16 cellular contexts compared by ENCODE assay signal in the genomic region with DNA sequence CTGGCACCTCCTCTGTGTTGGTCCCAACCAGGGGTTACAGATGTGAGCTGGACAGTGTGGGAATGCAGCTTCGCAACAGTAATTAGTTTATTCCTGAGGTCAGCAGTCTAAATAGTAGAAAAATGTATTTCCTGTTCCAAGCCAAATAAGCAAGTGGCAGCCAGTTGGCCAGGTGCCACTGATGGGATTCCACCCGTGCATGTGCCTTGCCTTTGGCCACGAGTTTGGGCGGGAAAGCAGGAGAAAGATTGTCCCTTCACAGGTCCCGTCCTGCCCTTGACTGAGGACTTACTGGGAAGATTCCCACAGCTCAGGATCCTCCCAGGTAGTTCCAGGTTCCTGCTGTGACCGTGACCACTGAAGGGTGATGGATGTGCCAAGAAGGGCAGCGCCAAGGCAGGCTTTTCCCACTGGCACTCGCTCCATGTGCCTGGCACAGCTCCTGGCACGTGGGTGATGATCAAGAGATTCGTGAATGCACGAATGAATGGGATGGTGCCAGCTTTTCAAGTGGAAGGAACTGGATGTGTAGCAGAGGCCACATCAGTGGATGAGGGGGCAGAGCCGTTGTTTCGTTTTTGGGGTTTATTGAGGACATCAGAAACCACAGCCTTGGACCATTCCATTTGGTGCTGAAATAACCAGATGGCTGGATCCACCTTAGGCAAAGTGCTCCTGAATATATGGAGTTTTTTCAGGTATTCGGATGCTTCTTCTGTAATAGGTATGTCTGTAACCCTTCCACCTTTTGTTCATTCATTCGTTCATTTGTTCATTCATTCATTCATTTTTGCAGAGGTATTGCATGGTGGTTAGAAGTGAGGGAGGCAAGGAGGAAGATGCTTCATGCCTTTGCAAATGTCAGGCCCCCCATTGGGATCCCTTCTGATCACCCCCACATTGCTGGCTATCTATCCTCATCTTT.
DNase-seq lines count a peak whose midpoint lies in the region; ATAC-seq, FAIRE-seq and TF ChIP-seq lines count a peak whose summit lies in the region.
"Had no signal": no experiment of that assay in that cellular context is flagged by ENCODE, and none has a peak within 500 bp of the region (broad histone marks: within the 10 kb centered on the region; RNA-seq: fewer than 3 reads in every experiment).

No MANE protein-coding gene starts in this region.

- no peak overlapping the region for H4K8ac ChIP-seq in trophoblast cell (ENCODE audit: low read depth, low read length)

- H2BK120ac ChIP-seq in trophoblast cell (ENCODE audit: insufficient read depth, low read length, poor library complexity) = no peak overlapping the region

- TF ChIP-seq CTCF in bronchial epithelial cell (IDR thresholded peaks at IDR 0.05; ENCODE audit: insufficient read depth, low read length, severe bottlenecking) (no peak), neural progenitor cell (IDR thresholded peaks at IDR 0.05) (no peak)

- H3K4me2 ChIP-seq in neural progenitor cell (no peak overlapping the region), trophoblast cell (ENCODE audit: low read length) (no peak overlapping the region)

- no peak overlapping the region for H2BK5ac ChIP-seq in trophoblast cell (ENCODE audit: low read depth, low read length, poor library complexity)

- no peak overlapping the region for H3K4ac ChIP-seq in trophoblast cell (ENCODE audit: low read depth, low read length)

- H3K27ac ChIP-seq in neural progenitor cell = no peak overlapping the region
- H3K27ac ChIP-seq in trophoblast cell (ENCODE audit: low read depth, low read length) = no peak overlapping the region
- H3K27ac ChIP-seq: heart right ventricle had no signal

- H3K23ac ChIP-seq in trophoblast cell (ENCODE audit: low read length) = no peak overlapping the region

- H3K36me3 Mint-ChIP-seq in neural progenitor cell = no peaks in the 10 kb centered on the region
- H3K36me3 Mint-ChIP-seq: activated naive CD4-positive, alpha-beta T cell treated with anti-CD3 and anti-CD28 coated beads, Interleukin-2, amount 50 U/mL, for 24 hours; WTC11 had no signal

- no peak overlapping the region for H4K12ac ChIP-seq in trophoblast cell (ENCODE audit: low read depth, low read length)

- H3K79me1 ChIP-seq in trophoblast cell (ENCODE audit: low read length) = peaks cover 4% of the 10 kb centered on the region

- DNase-seq in Caki2 (ENCODE audit: low read depth) = peak; percentile 7
- peak; percentile 91 for DNase-seq in MG63
- no peak for DNase-seq in bronchial epithelial cell (ENCODE audit: low read depth)
- no peak for DNase-seq in neural progenitor cell (ENCODE audit: low spot score)
- DNase-seq in trophoblast cell = no peak
- no peak for DNase-seq in HEK293T (ENCODE audit: extremely low spot score)
- DNase-seq in effector CD4-positive, alpha-beta T cell = no peak
- DNase-seq: heart right ventricle, NCI-H1436, NCI-H510A, PC-3, SW 1271 had no signal

- H3K18ac ChIP-seq in trophoblast cell (ENCODE audit: low read length) = no peak overlapping the region

- H4K91ac ChIP-seq in trophoblast cell (ENCODE audit: low read depth, low read length) = no peak overlapping the region

- H3K4me3 Mint-ChIP-seq in neural progenitor cell = peak overlapping the region; percentile 61
- H3K4me3 Mint-ChIP-seq: activated naive CD4-positive, alpha-beta T cell treated with anti-CD3 and anti-CD28 coated beads, Interleukin-2, amount 50 U/mL, for 24 hours; WTC11 had no signal

- POLR2A ChIA-PET in HEK293T (lab: Yijun Ruan, JAX) = no interaction called here

- no peak overlapping the region for H3K14ac ChIP-seq in trophoblast cell (ENCODE audit: low read length)

- H3K4me1 Mint-ChIP-seq in neural progenitor cell = peaks cover 44% of the 10 kb centered on the region
- H3K4me1 Mint-ChIP-seq: activated naive CD4-positive, alpha-beta T cell treated with anti-CD3 and anti-CD28 coated beads, Interleukin-2, amount 50 U/mL, for 24 hours had no signal

- H3K27me3 Mint-ChIP-seq in neural progenitor cell (ENCODE audit: insufficient read depth, low read depth) = peaks cover 31% of the 10 kb centered on the region

- H3K27ac Mint-ChIP-seq in neural progenitor cell = no peak overlapping the region
- H3K27ac Mint-ChIP-seq: activated naive CD4-positive, alpha-beta T cell treated with anti-CD3 and anti-CD28 coated beads, Interleukin-2, amount 50 U/mL, for 24 hours; WTC11 had no signal

- H3K36me3 ChIP-seq in MG63 (no peaks in the 10 kb centered on the region), bronchial epithelial cell (ENCODE audit: control insufficient read depth, insufficient read depth, low read length) (no peaks in the 10 kb centered on the region), neural progenitor cell (no peaks in the 10 kb centered on the region), trophoblast cell (ENCODE audit: control insufficient read depth in 1 of 2, insufficient read depth in 2 of 2, low read length in 2 of 2) (no peaks in the 10 kb centered on the region)
- H3K36me3 ChIP-seq: heart right ventricle had no signal

- H3F3A ChIP-seq in neural progenitor cell (ENCODE audit: low read depth) = peaks cover 15% of the 10 kb centered on the region

- CTCF ChIA-PET in HEK293T (lab: Yijun Ruan, JAX) = no interaction called here

- peak; percentile 13 for FAIRE-seq in bronchial epithelial cell (lab: Jason Lieb, UNC)
- FAIRE-seq: GM12891 had no signal

- peaks cover 6% of the 10 kb centered on the region for H3K9me3 Mint-ChIP-seq in neural progenitor cell
- H3K9me3 Mint-ChIP-seq: activated naive CD4-positive, alpha-beta T cell treated with anti-CD3 and anti-CD28 coated beads, Interleukin-2, amount 50 U/mL, for 24 hours; WTC11 had no signal

- no peak overlapping the region for H2AK5ac ChIP-seq in trophoblast cell (ENCODE audit: low read length)

- H3K9me3 ChIP-seq in MG63 (no peaks in the 10 kb centered on the region), neural progenitor cell (ENCODE audit: low read depth) (no peaks in the 10 kb centered on the region), trophoblast cell (ENCODE audit: insufficient read depth, low read depth, low read length) (no peaks in the 10 kb centered on the region)

- peaks cover 14% of the 10 kb centered on the region for H3K27me3 ChIP-seq in MG63
- peaks cover 20% of the 10 kb centered on the region for H3K27me3 ChIP-seq in bronchial epithelial cell (ENCODE audit: control insufficient read depth, insufficient read depth, low read length)
- H3K27me3 ChIP-seq in neural progenitor cell = peaks cover 99% of the 10 kb centered on the region
- H3K27me3 ChIP-seq in trophoblast cell (ENCODE audit: insufficient read depth, low read length) = no peaks in the 10 kb centered on the region

- in situ Hi-C loops in Caki2 (cut with HindIII; ENCODE audit: low pct_unique_long_range_greater_than_20kb, low sequenced_read_pairs) = no loop called here

- ATAC-seq in GM19395 (IDR thresholded peaks at IDR 0.05; ENCODE audit: unreplicated experiment) = no peak
- ATAC-seq: heart right ventricle, PC-3, WTC11 had no signal

- H4K20me1 ChIP-seq in neural progenitor cell (ENCODE audit: low read depth) = peaks cover 68% of the 10 kb centered on the region

- H2AFZ ChIP-seq in neural progenitor cell (replicated peaks) (no peak overlapping the region), trophoblast cell (ENCODE audit: insufficient read depth, low read length, poor library complexity) (no peak overlapping the region)

- WGBS in trophoblast cell (ENCODE audit: extremely low coverage, insufficient coverage, insufficient read length) = no CpG with 5 or more reads among the region's 15 CpGs

- no peak overlapping the region for H2BK12ac ChIP-seq in trophoblast cell (ENCODE audit: low read length)

- H3K79me2 ChIP-seq in neural progenitor cell (ENCODE audit: low read depth) (no peaks in the 10 kb centered on the region), trophoblast cell (ENCODE audit: control insufficient read depth, insufficient read depth, low read length, poor library complexity) (no peaks in the 10 kb centered on the region)

- H3K9ac ChIP-seq in neural progenitor cell (no peak overlapping the region), trophoblast cell (ENCODE audit: low read length) (no peak overlapping the region)

- H3K4me1 ChIP-seq in neural progenitor cell = peaks cover 19% of the 10 kb centered on the region
- H3K4me1 ChIP-seq in trophoblast cell (ENCODE audit: control insufficient read depth in 1 of 2, insufficient read depth in 2 of 2, low read length in 2 of 2) = peaks cover 10 to 13% of the 10 kb centered on the region in 2 experiments
- H3K4me1 ChIP-seq: heart right ventricle had no signal

- H3K4me3 ChIP-seq in MG63 = no peak overlapping the region
- H3K4me3 ChIP-seq in bronchial epithelial cell (ENCODE audit: low read depth, low read length) = no peak overlapping the region
- no peak overlapping the region for H3K4me3 ChIP-seq in neural progenitor cell
- no peak overlapping the region for H3K4me3 ChIP-seq in trophoblast cell (ENCODE audit: low read depth, low read length)
- H3K4me3 ChIP-seq: heart right ventricle had no signal

TF ChIP-seq in HEK293T, 16 proteins besides CTCF, POLR2A, EP300 and RAD21:
- TF ChIP-seq FOXM1 (IDR thresholded peaks at IDR 0.05; ENCODE audit: borderline replicate concordance) (no peak), SUZ12 (IDR thresholded peaks at IDR 0.05) (no peak), ELF4 (IDR thresholded peaks at IDR 0.05) (no peak), CTBP1 (IDR thresholded peaks at IDR 0.05; ENCODE audit: borderline replicate concordance) (no peak), L3MBTL2 (conservative IDR thresholded peaks at IDR 0.05) (no peak), ZNF384 (IDR thresholded peaks at IDR 0.05) (no peak), TARDBP (IDR thresholded peaks at IDR 0.05) (no peak), BHLHE40 (IDR thresholded peaks at IDR 0.05; ENCODE audit: borderline replicate concordance) (no peak), FOXA1 (IDR thresholded peaks at IDR 0.05) (no peak), FOXK2 (IDR thresholded peaks at IDR 0.05) (no peak), ARNT (IDR thresholded peaks at IDR 0.05) (no peak), NFRKB (IDR thresholded peaks at IDR 0.05) (no peak), PKNOX1 (IDR thresholded peaks at IDR 0.05) (no peak), SP1 (IDR thresholded peaks at IDR 0.05) (no peak), LEF1 (IDR thresholded peaks at IDR 0.05; ENCODE audit: borderline replicate concordance) (no peak), HDGF (IDR thresholded peaks at IDR 0.05; ENCODE audit: borderline replicate concordance) (no peak)
TF ChIP-seq in HEK293T: peak in this region for 0.

Comparison
In these comparisons a context has a peak if more than half of its experiments do, and no peak if none do; other contexts are left out.
1. DNase-seq: peak in Caki2 (single experiment) and MG63 (single experiment); none in bronchial epithelial cell (single experiment), neural progenitor cell (single experiment), trophoblast cell (0 of 2), HEK293T (single experiment) and effector CD4-positive, alpha-beta T cell (single experiment).